Comparison of ENCODE assay signal across 10 cellular contexts in genomic region chr5:123157797-123158528, GRCh38.
A peak's percentile ranks its signal among the peaks of the same experiment; 100 is the strongest.
DNase-seq lines count a peak whose midpoint lies in the region; ATAC-seq and TF ChIP-seq lines count a peak whose summit lies in the region.
"Had no signal": no experiment of that assay in that cellular context is flagged by ENCODE, and none has a peak within 500 bp of the region (broad histone marks: within the 10 kb centered on the region; RNA-seq: fewer than 3 reads in every experiment).

No MANE protein-coding gene starts in this region.

- no peak for ATAC-seq in psoas muscle
- no peak for ATAC-seq in left lobe of liver

- H3K4me3 Mint-ChIP-seq in nephron = peak overlapping the region in 2 of 3 experiments; percentile 4 to 31
- H3K4me3 Mint-ChIP-seq: memory B cell had no signal

- peak overlapping the region; percentile 71 to 83 (median 82) for H3K27ac Mint-ChIP-seq in nephron
- H3K27ac Mint-ChIP-seq: memory B cell had no signal

- TF ChIP-seq CTCF in nephron (IDR thresholded peaks at IDR 0.05; ENCODE audit: unreplicated experiment in 3 of 3) = no peak
- TF ChIP-seq CTCF in psoas muscle (IDR thresholded peaks at IDR 0.05) = no peak

- H3K4me3 ChIP-seq in psoas muscle = no peak overlapping the region

- H3K27ac ChIP-seq in psoas muscle = no peak overlapping the region

- H3K27me3 ChIP-seq in psoas muscle (ENCODE audit: insufficient read depth in 3 of 3, low read length in 2 of 3) = no peaks in the 10 kb centered on the region

- no peaks in the 10 kb centered on the region for H3K9me3 Mint-ChIP-seq in nephron
- H3K9me3 Mint-ChIP-seq: memory B cell had no signal

- no peaks in the 10 kb centered on the region for H3K36me3 ChIP-seq in psoas muscle (ENCODE audit: insufficient read depth in 1 of 2, low read depth in 1 of 2)

- H3K4me1 Mint-ChIP-seq in nephron = peaks cover 34% of the 10 kb centered on the region
- H3K4me1 Mint-ChIP-seq: memory B cell had no signal

- WGBS in psoas muscle, 3 donors = 39 to 45% (median 42%) methylated on average over 11 of the region's 11 CpGs

- DNase-seq in EL = peak; percentile 62
- DNase-seq in HPDE6-E6E7 (ENCODE audit: extremely low spot score) = peak; percentile 25
- peak; percentile 57 for DNase-seq in brain pericyte (ENCODE audit: low read depth, low spot score)
- no peak for DNase-seq in psoas muscle
- no peak for DNase-seq in left lobe of liver (ENCODE audit: low spot score)
- no peak for DNase-seq in NCI-H187 (lab: John Stamatoyannopoulos, UW)
- no peak for DNase-seq in NCI-H345 (lab: John Stamatoyannopoulos, UW)
- DNase-seq: NCI-H1105 had no signal

- peaks cover 3% of the 10 kb centered on the region for H3K27me3 Mint-ChIP-seq in nephron (ENCODE audit: low read depth)

- no peaks in the 10 kb centered on the region for H3K4me1 ChIP-seq in psoas muscle

- intact Hi-C loops in psoas muscle (cut with DNase I) = no loop called here

- no peaks in the 10 kb centered on the region for H3K9me3 ChIP-seq in psoas muscle

- peaks cover 8% of the 10 kb centered on the region for H3K36me3 Mint-ChIP-seq in nephron (ENCODE audit: low read depth)
- H3K36me3 Mint-ChIP-seq: memory B cell had no signal

Comparison
In these comparisons a context has a peak if more than half of its experiments do, and no peak if none do; other contexts are left out.
1. DNase-seq: peak in EL (single experiment), HPDE6-E6E7 (single experiment) and brain pericyte (single experiment); none in psoas muscle (0 of 2), left lobe of liver (single experiment), NCI-H187 (0 of 2) and NCI-H345 (single experiment).